ENCODE assay signal across 8 cellular contexts in genomic region chr9:83937861-83938455, GRCh38. TPM values are rescaled to one million over a fixed set of nuclear protein-coding genes. Genes with fewer than 3 reads are reported as not detected.
DNase-seq lines count a peak whose midpoint lies in the region; ATAC-seq and TF ChIP-seq lines count a peak whose summit lies in the region.

No MANE protein-coding gene starts in this region.

- H3K4me3 ChIP-seq in HFF-Myc (replicated peaks; ENCODE audit: low read depth, low read length) (no peak overlapping the region), osteoblast (ENCODE audit: insufficient read depth, low read length) (no peak overlapping the region)

- H3K4me2 ChIP-seq in osteoblast (ENCODE audit: insufficient read depth, low read length) = no peak overlapping the region

- H3K9me3 Mint-ChIP-seq in activated CD4-positive, alpha-beta memory T cell treated with anti-CD3 and anti-CD28 coated beads for 36 hours = no peaks in the 10 kb centered on the region

- TF ChIP-seq CTCF in HFF-Myc (IDR thresholded peaks at IDR 0.05; ENCODE audit: low read depth, low read length, missing control alignments) = peak; percentile 43
- TF ChIP-seq CTCF in osteoblast (IDR thresholded peaks at IDR 0.05; ENCODE audit: extremely low read depth, low read depth, low read length) = peak; percentile 62

- peak; percentile 10 for DNase-seq in stimulated activated CD4-positive, alpha-beta T cell treated with anti-CD3 and anti-CD28 coated beads, Interleukin-15, amount 100 ng/mL, for 24 hours
- no peak for DNase-seq in stimulated activated CD4-positive, alpha-beta T cell treated with anti-CD3 and anti-CD28 coated beads, Interleukin-1b, Interleukin-23, amount 100 ng/mL, for 48 hours
- DNase-seq in HFF-Myc (ENCODE audit: extremely low read depth, low read depth) (no peak), NCI-H2029 treated with DMSO at 0.1 percent for 48 hours (lab: John Stamatoyannopoulos, UW) (peak; percentile 47), foreskin melanocyte (peak; percentile 55), osteoblast (ENCODE audit: insufficient read length, low spot score, missing footprints) (peak; percentile 65)
- DNase-seq in activated CD4-positive, alpha-beta memory T cell treated with anti-CD3 and anti-CD28 coated beads for 36 hours = peak; percentile 20

- no peaks in the 10 kb centered on the region for H3K27me3 ChIP-seq in osteoblast (ENCODE audit: insufficient read depth, low read length)

- ATAC-seq in HG03565 (IDR thresholded peaks at IDR 0.05; ENCODE audit: unreplicated experiment) = no peak

- no peak overlapping the region for H3K27ac ChIP-seq in osteoblast (ENCODE audit: low read depth, low read length)

- no peak overlapping the region for H2AFZ ChIP-seq in osteoblast (ENCODE audit: low read length)

- POLR2A ChIA-PET in activated CD4-positive, alpha-beta memory T cell treated with anti-CD3 and anti-CD28 coated beads for 36 hours (lab: Charles Lee) = no interaction called here

- H3K79me2 ChIP-seq in osteoblast (ENCODE audit: insufficient read depth, low read length) = no peaks in the 10 kb centered on the region

- no peaks in the 10 kb centered on the region for H3K4me1 Mint-ChIP-seq in activated CD4-positive, alpha-beta memory T cell treated with anti-CD3 and anti-CD28 coated beads for 36 hours (ENCODE audit: low read depth)

- peaks cover 21% of the 10 kb centered on the region for H3K36me3 Mint-ChIP-seq in activated CD4-positive, alpha-beta memory T cell treated with anti-CD3 and anti-CD28 coated beads for 36 hours

- peaks cover 29% of the 10 kb centered on the region for H3K4me1 ChIP-seq in osteoblast (ENCODE audit: insufficient read depth, low read length)

- H3K4me3 Mint-ChIP-seq in activated CD4-positive, alpha-beta memory T cell treated with anti-CD3 and anti-CD28 coated beads for 36 hours = no peak overlapping the region

- H3K36me3 ChIP-seq in osteoblast (ENCODE audit: insufficient read depth, low read length) = peaks cover 24% of the 10 kb centered on the region

- H3K27ac Mint-ChIP-seq in activated CD4-positive, alpha-beta memory T cell treated with anti-CD3 and anti-CD28 coated beads for 36 hours = no peak overlapping the region

- H4K20me1 ChIP-seq in osteoblast (ENCODE audit: insufficient read depth, low read length) = no peaks in the 10 kb centered on the region

- CTCF ChIA-PET in activated CD4-positive, alpha-beta memory T cell treated with anti-CD3 and anti-CD28 coated beads for 36 hours (lab: Charles Lee) = interaction anchor here (0.7 to 1.7 kb wide), 7 partner anchors 11 to 377 kb away, joined by 3 to 22 read pairs (median 5); no protein-coding TSS in a partner anchor

- H3K9me3 ChIP-seq in osteoblast (ENCODE audit: low read depth, low read length) = no peaks in the 10 kb centered on the region

- H3K27me3 Mint-ChIP-seq in activated CD4-positive, alpha-beta memory T cell treated with anti-CD3 and anti-CD28 coated beads for 36 hours = no peaks in the 10 kb centered on the region

- intact Hi-C loops in activated CD4-positive, alpha-beta memory T cell treated with anti-CD3 and anti-CD28 coated beads for 36 hours (cut with micrococcal nuclease) = loop anchor here (1.0 kb wide), 3 partner anchors 235 to 377 kb away; no protein-coding TSS in a partner anchor

RNA-seq across cellular contexts. Expression of gene KIF27, which starts 16.7 kb away (rescaled TPM):
- 1 to 10 TPM; 2.6 to 3.0 TPM for total RNA-seq in activated CD4-positive, alpha-beta memory T cell treated with anti-CD3 and anti-CD28 coated beads for 36 hours
- 6.2 TPM in 2 replicates for total RNA-seq in osteoblast

RNA-seq across cellular contexts. Expression of gene HNRNPK, which starts 42.1 kb away (rescaled TPM):
- total RNA-seq in activated CD4-positive, alpha-beta memory T cell treated with anti-CD3 and anti-CD28 coated beads for 36 hours = 100 to 1,000 TPM; 694 to 716 TPM
- total RNA-seq in osteoblast = 503 and 514 TPM in 2 replicates

RNA-seq across cellular contexts. Expression of gene RMI1, which starts 42.6 kb away (rescaled TPM):
- 10 to 100 TPM; 20.3 to 22.6 TPM for total RNA-seq in activated CD4-positive, alpha-beta memory T cell treated with anti-CD3 and anti-CD28 coated beads for 36 hours
- total RNA-seq in osteoblast = 6.2 and 8.0 TPM in 2 replicates

Comparison
In these comparisons a context has a peak if more than half of its experiments do, and no peak if none do; other contexts are left out.
1. DNase-seq: peak in stimulated activated CD4-positive, alpha-beta T cell treated with anti-CD3 and anti-CD28 coated beads, Interleukin-15, amount 100 ng/mL, for 24 hours (single experiment), NCI-H2029 treated with DMSO at 0.1 percent for 48 hours (single experiment), activated CD4-positive, alpha-beta memory T cell treated with anti-CD3 and anti-CD28 coated beads for 36 hours (single experiment), foreskin melanocyte (single experiment) and osteoblast (single experiment); none in stimulated activated CD4-positive, alpha-beta T cell treated with anti-CD3 and anti-CD28 coated beads, Interleukin-1b, Interleukin-23, amount 100 ng/mL, for 48 hours (single experiment) and HFF-Myc (single experiment).